ENCODE assay signal across 8 cellular contexts in the genomic region with DNA sequence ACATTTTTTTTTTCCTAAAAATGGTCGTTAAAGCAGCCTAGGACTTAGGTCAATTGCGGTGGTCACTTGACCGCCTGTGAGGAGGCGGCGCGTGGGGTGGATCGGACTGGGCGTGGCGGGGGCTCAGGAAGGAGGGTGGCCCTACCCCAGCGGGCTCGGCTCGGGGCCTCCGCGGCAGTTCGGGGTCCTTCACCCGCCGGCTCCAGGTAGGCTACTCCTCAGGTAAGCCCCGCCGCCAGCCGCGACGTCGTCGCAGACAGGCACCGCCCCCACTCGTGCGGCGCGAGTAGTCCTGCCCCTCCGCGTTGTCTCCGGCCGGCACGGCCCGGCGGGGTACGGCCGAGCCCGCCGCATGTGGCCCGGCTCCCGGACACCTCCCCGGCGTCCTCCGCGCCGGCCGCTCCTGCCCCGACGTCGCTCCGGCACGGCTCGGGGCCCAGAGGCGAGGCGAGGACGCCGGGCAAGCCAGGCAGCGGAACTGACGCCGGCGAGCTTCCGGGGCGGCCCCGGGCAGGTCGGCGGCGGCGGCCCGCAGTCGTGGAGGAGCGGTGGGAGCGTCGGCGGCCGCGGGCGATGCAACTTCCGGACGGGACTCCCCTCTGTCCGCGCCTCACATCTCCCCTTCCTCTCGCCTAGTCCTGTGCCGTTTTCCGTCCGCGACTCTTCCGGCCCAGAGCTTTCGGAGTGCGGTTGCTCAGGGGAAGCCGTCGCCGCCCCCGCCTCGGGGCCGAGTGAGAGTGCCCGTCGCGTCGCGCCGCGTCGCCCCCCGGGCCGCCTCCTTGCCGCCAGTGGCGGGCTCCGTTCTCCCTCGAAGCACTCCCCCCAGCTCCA. TPM values are rescaled to one million over a fixed set of nuclear protein-coding genes. Genes with fewer than 3 reads are reported as not detected.
DNase-seq lines count a peak whose midpoint lies in the region; ATAC-seq and TF ChIP-seq lines count a peak whose summit lies in the region.

A gene (plus strand): TSS at position 513 of the 831 bp plus-strand sequence. CDS start 322 bp downstream, outside the sequence.

- TF ChIP-seq CTCF in C4-2B (conservative IDR thresholded peaks at IDR 0.05) (no peak), liver (IDR thresholded peaks at IDR 0.05; ENCODE audit: low read depth, low read length, missing input control) (no peak)

- no peak for TF ChIP-seq RAD21 in liver (IDR thresholded peaks at IDR 0.05)

- no peaks in the 10 kb centered on the region for H3K9me3 ChIP-seq in liver (ENCODE audit: control insufficient read depth in 4 of 4, low read length in 3 of 4)

- peak within 1 kb of the TSS; percentile 88 to 94 for H3K9ac ChIP-seq in liver (ENCODE audit: low read depth in 1 of 2, low read length in 2 of 2)

- peaks cover 3 to 40% (median 20%) of the 10 kb centered on the region in 4 donors for H3K4me1 ChIP-seq in liver (ENCODE audit: control insufficient read depth in 4 of 4, insufficient read depth in 4 of 4, low read length in 3 of 4)

- DNase-seq in NCI-H748 treated with DMSO at 0.1 percent for 48 hours (lab: John Stamatoyannopoulos, UW), result peak; percentile 51
- peak; percentile 87 to 90 for DNase-seq in activated CD4-positive, alpha-beta T cell treated with anti-CD3 and anti-CD28 coated beads, Interleukin-2, amount 50 U/mL, for 48 hours
- peak; percentile 54 to 85 for DNase-seq in dermis microvascular lymphatic vessel endothelial cell (ENCODE audit: low read depth in 2 of 2)
- peak; percentile 88 for DNase-seq in stimulated activated CD4-positive, alpha-beta T cell treated with anti-CD3 and anti-CD28 coated beads, Interleukin-4, amount 100 ng/mL, for 1 hour

- ATAC-seq in GM19438 (IDR thresholded peaks at IDR 0.05; ENCODE audit: low read depth, unreplicated experiment) (peak; percentile 85), HG03565 (IDR thresholded peaks at IDR 0.05; ENCODE audit: unreplicated experiment) (peak; percentile 70)

- WGBS in liver, result under 1% methylated on average over 110 of the region's 110 CpGs

- no peaks in the 10 kb centered on the region for H3K27me3 ChIP-seq in liver (ENCODE audit: control insufficient read depth in 4 of 4, insufficient read depth in 4 of 4, low read length in 3 of 4)

- H3K4me3 ChIP-seq in liver (ENCODE audit: low read depth in 1 of 3, low read length in 3 of 3), result peak within 1 kb of the TSS; percentile 76 to 79 (median 76)

- H3K27ac ChIP-seq in C4-2B (peak within 1 kb of the TSS; percentile 96), liver (ENCODE audit: low read depth in 1 of 2, low read length in 2 of 2) (peak within 1 kb of the TSS; percentile 91 to 93)

- no peaks in the 10 kb centered on the region for H3K36me3 ChIP-seq in liver (ENCODE audit: control insufficient read depth in 4 of 4, insufficient read depth in 3 of 4, low read depth in 1 of 4, low read length in 3 of 4)

TF ChIP-seq in liver, 16 proteins besides CTCF, POLR2A, EP300 and RAD21:
- TF ChIP-seq EGR1 (IDR thresholded peaks at IDR 0.05; ENCODE audit: low read depth in 2 of 2) (peak in 1 of 2 donors; percentile 14), FOXA2 (IDR thresholded peaks at IDR 0.05) (no peak), YY1 (IDR thresholded peaks at IDR 0.05) (peak; percentile 88), FOXA1 (IDR thresholded peaks at IDR 0.05) (no peak), NR2F2 (IDR thresholded peaks at IDR 0.05) (no peak), SP1 (IDR thresholded peaks at IDR 0.05) (no peak), HNF4A (conservative IDR thresholded peaks at IDR 0.05) (peak in 1 of 2 donors; percentile 5), GABPA (IDR thresholded peaks at IDR 0.05 in 1 of 2, conservative IDR thresholded peaks at IDR 0.05 in 1 of 2) (peak; percentile 63 to 76), RXRA (IDR thresholded peaks at IDR 0.05) (no peak), TAF1 (conservative IDR thresholded peaks at IDR 0.05) (no peak), JUND (IDR thresholded peaks at IDR 0.05) (no peak), HNF4G (IDR thresholded peaks at IDR 0.05) (no peak)
- TF ChIP-seq, protein P1, sequence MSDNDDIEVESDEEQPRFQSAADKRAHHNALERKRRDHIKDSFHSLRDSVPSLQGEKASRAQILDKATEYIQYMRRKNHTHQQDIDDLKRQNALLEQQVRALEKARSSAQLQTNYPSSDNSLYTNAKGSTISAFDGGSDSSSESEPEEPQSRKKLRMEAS (IDR thresholded peaks at IDR 0.05), result no peak
- TF ChIP-seq, protein P2, sequence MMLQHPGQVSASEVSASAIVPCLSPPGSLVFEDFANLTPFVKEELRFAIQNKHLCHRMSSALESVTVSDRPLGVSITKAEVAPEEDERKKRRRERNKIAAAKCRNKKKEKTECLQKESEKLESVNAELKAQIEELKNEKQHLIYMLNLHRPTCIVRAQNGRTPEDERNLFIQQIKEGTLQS (IDR thresholded peaks at IDR 0.05), result no peak
- TF ChIP-seq, protein P3, sequence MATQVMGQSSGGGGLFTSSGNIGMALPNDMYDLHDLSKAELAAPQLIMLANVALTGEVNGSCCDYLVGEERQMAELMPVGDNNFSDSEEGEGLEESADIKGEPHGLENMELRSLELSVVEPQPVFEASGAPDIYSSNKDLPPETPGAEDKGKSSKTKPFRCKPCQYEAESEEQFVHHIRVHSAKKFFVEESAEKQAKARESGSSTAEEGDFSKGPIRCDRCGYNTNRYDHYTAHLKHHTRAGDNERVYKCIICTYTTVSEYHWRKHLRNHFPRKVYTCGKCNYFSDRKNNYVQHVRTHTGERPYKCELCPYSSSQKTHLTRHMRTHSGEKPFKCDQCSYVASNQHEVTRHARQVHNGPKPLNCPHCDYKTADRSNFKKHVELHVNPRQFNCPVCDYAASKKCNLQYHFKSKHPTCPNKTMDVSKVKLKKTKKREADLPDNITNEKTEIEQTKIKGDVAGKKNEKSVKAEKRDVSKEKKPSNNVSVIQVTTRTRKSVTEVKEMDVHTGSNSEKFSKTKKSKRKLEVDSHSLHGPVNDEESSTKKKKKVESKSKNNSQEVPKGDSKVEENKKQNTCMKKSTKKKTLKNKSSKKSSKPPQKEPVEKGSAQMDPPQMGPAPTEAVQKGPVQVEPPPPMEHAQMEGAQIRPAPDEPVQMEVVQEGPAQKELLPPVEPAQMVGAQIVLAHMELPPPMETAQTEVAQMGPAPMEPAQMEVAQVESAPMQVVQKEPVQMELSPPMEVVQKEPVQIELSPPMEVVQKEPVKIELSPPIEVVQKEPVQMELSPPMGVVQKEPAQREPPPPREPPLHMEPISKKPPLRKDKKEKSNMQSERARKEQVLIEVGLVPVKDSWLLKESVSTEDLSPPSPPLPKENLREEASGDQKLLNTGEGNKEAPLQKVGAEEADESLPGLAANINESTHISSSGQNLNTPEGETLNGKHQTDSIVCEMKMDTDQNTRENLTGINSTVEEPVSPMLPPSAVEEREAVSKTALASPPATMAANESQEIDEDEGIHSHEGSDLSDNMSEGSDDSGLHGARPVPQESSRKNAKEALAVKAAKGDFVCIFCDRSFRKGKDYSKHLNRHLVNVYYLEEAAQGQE (IDR thresholded peaks at IDR 0.05), result no peak
- TF ChIP-seq, protein P4, sequence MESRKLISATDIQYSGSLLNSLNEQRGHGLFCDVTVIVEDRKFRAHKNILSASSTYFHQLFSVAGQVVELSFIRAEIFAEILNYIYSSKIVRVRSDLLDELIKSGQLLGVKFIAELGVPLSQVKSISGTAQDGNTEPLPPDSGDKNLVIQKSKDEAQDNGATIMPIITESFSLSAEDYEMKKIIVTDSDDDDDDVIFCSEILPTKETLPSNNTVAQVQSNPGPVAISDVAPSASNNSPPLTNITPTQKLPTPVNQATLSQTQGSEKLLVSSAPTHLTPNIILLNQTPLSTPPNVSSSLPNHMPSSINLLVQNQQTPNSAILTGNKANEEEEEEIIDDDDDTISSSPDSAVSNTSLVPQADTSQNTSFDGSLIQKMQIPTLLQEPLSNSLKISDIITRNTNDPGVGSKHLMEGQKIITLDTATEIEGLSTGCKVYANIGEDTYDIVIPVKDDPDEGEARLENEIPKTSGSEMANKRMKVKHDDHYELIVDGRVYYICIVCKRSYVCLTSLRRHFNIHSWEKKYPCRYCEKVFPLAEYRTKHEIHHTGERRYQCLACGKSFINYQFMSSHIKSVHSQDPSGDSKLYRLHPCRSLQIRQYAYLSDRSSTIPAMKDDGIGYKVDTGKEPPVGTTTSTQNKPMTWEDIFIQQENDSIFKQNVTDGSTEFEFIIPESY (IDR thresholded peaks at IDR 0.05), result no peak
TF ChIP-seq in liver: peak in this region for 4.

RNA-seq across cellular contexts. Expression of the gene that starts here (rescaled TPM):
- total RNA-seq in dermis microvascular lymphatic vessel endothelial cell (6.8 and 10.6 TPM in 2 replicates), liver (10 to 100 TPM in 1 of 2 donors, 1 to 10 TPM in 1; 5.9 to 19.5 TPM)
- 1 to 10 TPM; 3.0 to 8.3 TPM for polyA plus RNA-seq in liver

Comparison
In these comparisons a context has a peak if more than half of its experiments do, and no peak if none do; other contexts are left out.
1. Peak in every context shown above with its lines: DNase-seq, ATAC-seq, H3K4me3 ChIP-seq and H3K27ac ChIP-seq.